22 cellular contexts compared by ENCODE assay signal in genomic region chrX:43277879-43278278, GRCh38.
"Had no signal": no experiment of that assay in that cellular context is flagged by ENCODE, and none has a peak within 500 bp of the region (broad histone marks: within the 10 kb centered on the region; RNA-seq: fewer than 3 reads in every experiment).

No MANE protein-coding gene starts in this region.

- H3K27me3 Mint-ChIP-seq: memory B cell; naive B cell; naive thymus-derived CD4-positive, alpha-beta T cell had no signal

- H3K4me1 Mint-ChIP-seq: immature natural killer cell; memory B cell; mesothelial cell of epicardium; naive B cell; naive thymus-derived CD4-positive, alpha-beta T cell had no signal

- H3K36me3 Mint-ChIP-seq: immature natural killer cell; mesothelial cell of epicardium; naive thymus-derived CD4-positive, alpha-beta T cell had no signal

- H3K4me3 Mint-ChIP-seq: immature natural killer cell; memory B cell; mesothelial cell of epicardium; naive thymus-derived CD4-positive, alpha-beta T cell had no signal

- ATAC-seq: left cardiac atrium; left colon; left lobe of liver; left lung; left ventricle myocardium superior; lower lobe of right lung; mucosa of descending colon; naive thymus-derived CD4-positive, alpha-beta T cell had no signal

- DNase-seq: hippocampal formation; hypothalamus; immature natural killer cell; islet precursor cell; kidney; kidney glomerular epithelial cell; left cardiac atrium; left colon; left lung; left ventricle myocardium inferior; left ventricle myocardium superior; lower lobe of right lung; mammary epithelial cell; mesenchymal stem cell; mesendoderm; midbrain; naive B cell; naive thymus-derived CD4-positive, alpha-beta T cell had no signal

- H3K9me3 Mint-ChIP-seq: immature natural killer cell had no signal

- H3K27ac Mint-ChIP-seq: immature natural killer cell; memory B cell; mesothelial cell of epicardium; naive thymus-derived CD4-positive, alpha-beta T cell had no signal
